8 cellular contexts compared by ENCODE assay signal in genomic region chr1:160768295-160768657, GRCh38. TPM values are rescaled to one million over a fixed set of nuclear protein-coding genes. Genes with fewer than 3 reads are reported as not detected.
A peak's percentile ranks its signal among the peaks of the same experiment; 100 is the strongest.
DNase-seq lines count a peak whose midpoint lies in the region; ATAC-seq, FAIRE-seq and TF ChIP-seq lines count a peak whose summit lies in the region.

No MANE protein-coding gene starts in this region.

- TF ChIP-seq POLR2A in uterus (IDR thresholded peaks at IDR 0.05): no peak

- H3K4me1 ChIP-seq in astrocyte (ENCODE audit: insufficient read depth, low read length) (no peaks in the 10 kb centered on the region), mesendoderm (ENCODE audit: control insufficient read depth, low read depth, low read length) (peaks cover 4% of the 10 kb centered on the region), uterus (no peaks in the 10 kb centered on the region)

- H3K4me2 ChIP-seq in astrocyte (ENCODE audit: low read length): no peak overlapping the region
- H3K4me2 ChIP-seq in mesendoderm (ENCODE audit: low read length): no peak overlapping the region

- no peak for FAIRE-seq in astrocyte (lab: Jason Lieb, UNC)

- no peak overlapping the region for H2BK120ac ChIP-seq in mesendoderm (ENCODE audit: low read depth, low read length)

- H3K9me3 Mint-ChIP-seq in astrocyte (ENCODE audit: unreplicated experiment): no peaks in the 10 kb centered on the region
- peaks cover 7 to 21% of the 10 kb centered on the region in 2 donors for H3K9me3 Mint-ChIP-seq in stimulated activated naive CD8-positive, alpha-beta T cell treated with anti-CD3 and anti-CD28 coated beads, Interleukin-15, amount 100 ng/mL, for 72 hours

- H3K4ac ChIP-seq in mesendoderm (ENCODE audit: low read depth, low read length): no peak overlapping the region

- H2BK5ac ChIP-seq in mesendoderm (ENCODE audit: low read length): no peak overlapping the region

- intact Hi-C loops in uterus (cut with DNase I; ENCODE audit: low total_unique reads): no loop called here

- no peak overlapping the region for H3K27ac Mint-ChIP-seq in astrocyte (ENCODE audit: unreplicated experiment)
- H3K27ac Mint-ChIP-seq in stimulated activated naive CD8-positive, alpha-beta T cell treated with anti-CD3 and anti-CD28 coated beads, Interleukin-15, amount 100 ng/mL, for 72 hours: peak overlapping the region; percentile 89 to 99

- peak; percentile 32 for DNase-seq in Ammon's horn (ENCODE audit: low spot score)
- DNase-seq in GM19240 (ENCODE audit: insufficient read length, low spot score): peak; percentile 56
- peak; percentile 62 for DNase-seq in T-helper 22 cell (ENCODE audit: low read depth)
- DNase-seq in astrocyte (ENCODE audit: low read depth): no peak
- DNase-seq in mesendoderm: peak; percentile 73
- DNase-seq in stimulated activated naive CD8-positive, alpha-beta T cell treated with anti-CD3 and anti-CD28 coated beads, Interleukin-15, amount 100 ng/mL, for 72 hours: peak; percentile 76 to 86
- DNase-seq in uterus: no peak

- H3K79me1 ChIP-seq in mesendoderm (ENCODE audit: low read length): no peaks in the 10 kb centered on the region

- H3K36me3 ChIP-seq in astrocyte (ENCODE audit: insufficient read depth, low read length) (no peaks in the 10 kb centered on the region), mesendoderm (ENCODE audit: control insufficient read depth, insufficient read depth, low read length) (no peaks in the 10 kb centered on the region), uterus (no peaks in the 10 kb centered on the region)

- H3K36me3 Mint-ChIP-seq in astrocyte (ENCODE audit: low read depth, unreplicated experiment): no peaks in the 10 kb centered on the region

- H3K4me3 ChIP-seq in astrocyte (ENCODE audit: insufficient read depth, low read depth, low read length): no peak overlapping the region
- H3K4me3 ChIP-seq in mesendoderm (ENCODE audit: low read length): no peak overlapping the region
- H3K4me3 ChIP-seq in uterus: no peak overlapping the region

- TF ChIP-seq CTCF in astrocyte (IDR thresholded peaks at IDR 0.05; ENCODE audit: insufficient read depth, low read depth, low read length) (peak; percentile 18), uterus (IDR thresholded peaks at IDR 0.05) (no peak)

- peak overlapping the region; percentile 54 for H3K56ac ChIP-seq in mesendoderm (ENCODE audit: low read length)

- H3K9me3 ChIP-seq in astrocyte (ENCODE audit: insufficient read depth, low read depth, low read length) (no peaks in the 10 kb centered on the region), uterus (no peaks in the 10 kb centered on the region)

- H4K8ac ChIP-seq in mesendoderm (ENCODE audit: low read depth, low read length): no peak overlapping the region

- H3K27ac ChIP-seq in astrocyte (ENCODE audit: low read depth, low read length): no peak overlapping the region
- H3K27ac ChIP-seq in mesendoderm (ENCODE audit: low read depth, low read length): no peak overlapping the region
- H3K27ac ChIP-seq in uterus: no peak overlapping the region

- H3K27me3 Mint-ChIP-seq in astrocyte (ENCODE audit: low read depth, unreplicated experiment): peaks cover 5% of the 10 kb centered on the region
- H3K27me3 Mint-ChIP-seq in stimulated activated naive CD8-positive, alpha-beta T cell treated with anti-CD3 and anti-CD28 coated beads, Interleukin-15, amount 100 ng/mL, for 72 hours: no peaks in the 10 kb centered on the region

- H4K5ac ChIP-seq in mesendoderm (ENCODE audit: low read length): peak overlapping the region; percentile 62

- H3K79me2 ChIP-seq in astrocyte (ENCODE audit: insufficient read depth, low read length) (no peaks in the 10 kb centered on the region), mesendoderm (ENCODE audit: control insufficient read depth, insufficient read depth, low read length) (no peaks in the 10 kb centered on the region)

- H3K4me3 Mint-ChIP-seq in astrocyte (ENCODE audit: unreplicated experiment): no peak overlapping the region
- peak overlapping the region; percentile 82 to 96 for H3K4me3 Mint-ChIP-seq in stimulated activated naive CD8-positive, alpha-beta T cell treated with anti-CD3 and anti-CD28 coated beads, Interleukin-15, amount 100 ng/mL, for 72 hours

- no peak overlapping the region for H3K9ac ChIP-seq in astrocyte (ENCODE audit: low read length)
- H3K9ac ChIP-seq in mesendoderm (ENCODE audit: low read length): no peak overlapping the region

- no peaks in the 10 kb centered on the region for H3K27me3 ChIP-seq in astrocyte (ENCODE audit: insufficient read depth, low read length)
- no peaks in the 10 kb centered on the region for H3K27me3 ChIP-seq in mesendoderm (ENCODE audit: insufficient read depth, low read length, poor library complexity)
- no peaks in the 10 kb centered on the region for H3K27me3 ChIP-seq in uterus

- no peaks in the 10 kb centered on the region for H3K4me1 Mint-ChIP-seq in astrocyte (ENCODE audit: low read depth, unreplicated experiment)
- peaks cover 64% of the 10 kb centered on the region for H3K4me1 Mint-ChIP-seq in stimulated activated naive CD8-positive, alpha-beta T cell treated with anti-CD3 and anti-CD28 coated beads, Interleukin-15, amount 100 ng/mL, for 72 hours

- no peak overlapping the region for H3K23ac ChIP-seq in mesendoderm (ENCODE audit: low read length)

- no peak overlapping the region for H3K18ac ChIP-seq in mesendoderm (ENCODE audit: low read length)

- no peak overlapping the region for H2AK5ac ChIP-seq in mesendoderm (ENCODE audit: low read length)

- peak; percentile 76 for ATAC-seq in HG03378 (IDR thresholded peaks at IDR 0.05; ENCODE audit: unreplicated experiment)
- peak; percentile 88 for ATAC-seq in stimulated activated naive CD8-positive, alpha-beta T cell treated with anti-CD3 and anti-CD28 coated beads, Interleukin-15, amount 100 ng/mL, for 72 hours

- no peak overlapping the region for H2AFZ ChIP-seq in astrocyte (ENCODE audit: low read depth, low read length)

- H4K20me1 ChIP-seq in astrocyte (ENCODE audit: insufficient read depth, low read length): no peaks in the 10 kb centered on the region

- no peak overlapping the region for H2BK15ac ChIP-seq in mesendoderm (replicated peaks; ENCODE audit: low read depth)

RNA-seq across cellular contexts. Expression of gene LY9, which starts 27.7 kb away (rescaled TPM):
- not detected in 2 replicates for total RNA-seq in astrocyte
- 0.07 TPM for polyA plus RNA-seq in mesendoderm (2013, experiment 1 of 2)
- polyA plus RNA-seq in mesendoderm (2013, experiment 2 of 2): 0.03 TPM
- under 1 TPM in 2 of 4 donors, not detected in 2; 0.35 to 0.70 TPM for total RNA-seq in uterus

RNA-seq across cellular contexts. Expression of gene SLAMF7, which starts 29.2 kb away (rescaled TPM):
- total RNA-seq in astrocyte: 0.31 and 0.32 TPM in 2 replicates
- 0.06 TPM for polyA plus RNA-seq in mesendoderm (2013, experiment 1 of 2)
- polyA plus RNA-seq in mesendoderm (2013, experiment 2 of 2): 0.07 TPM
- total RNA-seq in uterus: 1 to 10 TPM in 1 of 4 donors, under 1 TPM in 1, not detected in 2; 0.76 to 1.6 TPM

RNA-seq across cellular contexts. Expression of gene CD48, which starts 56.7 kb away (rescaled TPM):
- not detected in 2 replicates for total RNA-seq in astrocyte
- polyA plus RNA-seq in mesendoderm (2013, experiment 1 of 2): 2.5 TPM
- 2.7 TPM for polyA plus RNA-seq in mesendoderm (2013, experiment 2 of 2)
- total RNA-seq in uterus: 1 to 10 TPM in 3 of 4 donors, under 1 TPM in 1; 0.51 to 10.0 (median 2.6) TPM

Comparison
In these comparisons a context has a peak if more than half of its experiments do, and no peak if none do; other contexts are left out.
1. DNase-seq: peak in Ammon's horn (single experiment), GM19240 (single experiment), T-helper 22 cell (single experiment), mesendoderm (single experiment) and stimulated activated naive CD8-positive, alpha-beta T cell treated with anti-CD3 and anti-CD28 coated beads, Interleukin-15, amount 100 ng/mL, for 72 hours (2 of 2); none in astrocyte (single experiment) and uterus (0 of 2).